Comparison of ENCODE assay signal across 8 cellular contexts in the genomic region with DNA sequence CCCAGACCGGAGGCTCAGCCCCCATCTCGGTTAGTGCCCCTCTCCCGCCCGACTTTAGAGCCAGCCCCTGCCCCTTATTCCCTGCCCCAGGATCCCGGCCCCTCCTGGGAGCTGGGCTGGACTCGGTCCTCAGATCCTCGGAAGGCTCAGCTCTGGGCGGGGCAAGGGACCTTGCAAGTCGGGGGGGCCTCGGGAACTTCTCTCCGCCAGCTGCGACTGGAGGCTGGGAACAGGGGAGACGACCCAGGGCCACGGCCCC. TPM values are rescaled to one million over a fixed set of nuclear protein-coding genes. Genes with fewer than 3 reads are reported as not detected.
DNase-seq lines count a peak whose midpoint lies in the region; TF ChIP-seq lines count a peak whose summit lies in the region.

No MANE protein-coding gene starts in this region.

- peaks cover 4 to 10% (median 6%) of the 10 kb centered on the region in 3 donors for H3K27me3 Mint-ChIP-seq in immature natural killer cell (ENCODE audit: low read depth in 3 of 3)

- H3K4me1 ChIP-seq in subcutaneous abdominal adipose tissue (ENCODE audit: control insufficient read depth in 5 of 5, insufficient read depth in 5 of 5, low read length in 5 of 5), result peaks cover 14 to 66% (median 61%) of the 10 kb centered on the region in 5 donors

- no peaks in the 10 kb centered on the region for H3K27me3 ChIP-seq in subcutaneous abdominal adipose tissue (ENCODE audit: control insufficient read depth in 5 of 5, insufficient read depth in 4 of 5, low read length in 5 of 5)

- H3K27ac ChIP-seq in subcutaneous abdominal adipose tissue (ENCODE audit: low read depth, low read length), result peak overlapping the region; percentile 99

- H3K4me1 Mint-ChIP-seq in immature natural killer cell, result peaks cover 27 to 28% of the 10 kb centered on the region in 2 donors

- no peaks in the 10 kb centered on the region for H3K9me3 Mint-ChIP-seq in immature natural killer cell

- H3K4me3 ChIP-seq in astrocyte of the cerebellum (ENCODE audit: low read depth, low read length) (peak overlapping the region; percentile 61), subcutaneous abdominal adipose tissue (ENCODE audit: low read depth in 1 of 5, low read length in 5 of 5) (peak overlapping the region; percentile 79 to 91 (median 90))

- H3K9me3 ChIP-seq in subcutaneous abdominal adipose tissue (ENCODE audit: control insufficient read depth in 5 of 5, low read length in 5 of 5), result no peaks in the 10 kb centered on the region

- DNase-seq in DMS79 treated with DMSO at 0.1 percent for 48 hours (lab: John Stamatoyannopoulos, UW), result peak; percentile 35
- DNase-seq in DMS79 (lab: John Stamatoyannopoulos, UW), result no peak
- DNase-seq in astrocyte of the cerebellum (ENCODE audit: low read depth), result no peak
- no peak for DNase-seq in immature natural killer cell
- DNase-seq in stimulated activated CD4-positive, alpha-beta T cell treated with anti-CD3 and anti-CD28 coated beads, Interleukin-4, amount 100 ng/mL, for 1 hour, result no peak
- DNase-seq in globus pallidus (ENCODE audit: low spot score), result no peak
- no peak for DNase-seq in COLO829 (ENCODE audit: low spot score)

- peak overlapping the region in 3 of 6 donors; percentile 28 to 69 (median 30) for H3K27ac Mint-ChIP-seq in immature natural killer cell

- no peak for TF ChIP-seq CTCF in astrocyte of the cerebellum (IDR thresholded peaks at IDR 0.05; ENCODE audit: low read depth, low read length, missing control alignments)

- peak overlapping the region; percentile 69 to 82 (median 75) for H3K4me3 Mint-ChIP-seq in immature natural killer cell

- in situ Hi-C loops in astrocyte of the cerebellum (cut with HindIII; ENCODE audit: low sequenced_read_pairs), result no loop called here

- no peaks in the 10 kb centered on the region for H3K36me3 Mint-ChIP-seq in immature natural killer cell

- H3K36me3 ChIP-seq in subcutaneous abdominal adipose tissue (ENCODE audit: control insufficient read depth in 5 of 5, insufficient read depth in 5 of 5, low read length in 5 of 5), result peaks cover 0 to 11% (median 2%) of the 10 kb centered on the region in 5 donors

- H3K9ac ChIP-seq in subcutaneous abdominal adipose tissue (ENCODE audit: low read length in 5 of 5), result peak overlapping the region; percentile 88 to 96 (median 92)

RNA-seq across cellular contexts. Expression of a gene that starts 2.5 kb away (rescaled TPM):
- not detected for polyA plus RNA-seq in immature natural killer cell

RNA-seq across cellular contexts. Expression of a gene that starts 12.4 kb away (rescaled TPM):
- polyA plus RNA-seq in immature natural killer cell, result not detected

RNA-seq across cellular contexts. Expression of a gene that starts 13.4 kb away (rescaled TPM):
- not detected for polyA plus RNA-seq in immature natural killer cell

RNA-seq across cellular contexts. Expression of a gene that starts 49.3 kb away (rescaled TPM):
- polyA plus RNA-seq in immature natural killer cell, result not detected
